ENCODE assay signal across 12 cellular contexts in the genomic region with DNA sequence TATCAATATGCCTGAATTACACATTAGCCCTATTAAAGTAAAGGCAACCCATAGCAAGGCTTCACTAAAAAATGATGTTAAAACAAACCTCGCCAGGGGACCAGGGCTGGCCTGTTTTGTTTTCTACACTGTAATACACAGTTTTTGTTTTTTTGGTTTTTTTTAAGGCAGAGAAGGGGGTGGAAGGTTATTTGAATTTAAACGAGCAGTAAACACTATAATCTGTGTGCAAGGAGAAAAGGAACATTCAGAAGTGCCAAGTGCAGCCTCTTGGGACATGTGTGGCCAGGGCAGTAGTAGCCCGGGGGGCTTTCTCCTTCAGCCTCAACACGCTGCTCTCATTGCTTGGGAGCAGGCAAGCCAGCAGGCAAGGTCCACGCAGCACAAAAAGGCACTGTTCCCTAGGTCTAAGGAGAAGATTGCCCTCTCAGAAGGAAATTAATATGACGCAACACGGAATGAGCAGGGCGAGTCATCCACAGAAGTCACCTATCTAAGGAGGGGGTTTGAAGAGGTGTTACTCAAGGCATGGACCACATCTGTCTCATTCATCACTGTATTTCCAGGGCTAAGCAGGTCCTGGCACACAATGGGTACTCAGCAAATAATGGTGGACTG. TPM values are rescaled to one million over a fixed set of nuclear protein-coding genes. Genes with fewer than 3 reads are reported as not detected.
A peak's percentile ranks its signal among the peaks of the same experiment; 100 is the strongest.
DNase-seq lines count a peak whose midpoint lies in the region; ATAC-seq and TF ChIP-seq lines count a peak whose summit lies in the region.
"Had no signal": no experiment of that assay in that cellular context is flagged by ENCODE, and none has a peak within 500 bp of the region (broad histone marks: within the 10 kb centered on the region; RNA-seq: fewer than 3 reads in every experiment).

No MANE protein-coding gene starts in this region.

- H3K36me3 ChIP-seq in esophagus squamous epithelium: no peaks in the 10 kb centered on the region

- ATAC-seq in omental fat pad (ENCODE audit: low FRiP score): peak; percentile 62
- ATAC-seq in GM19351 (IDR thresholded peaks at IDR 0.05; ENCODE audit: unreplicated experiment): no peak
- ATAC-seq in HG03342 (IDR thresholded peaks at IDR 0.05; ENCODE audit: unreplicated experiment): no peak

- H3K4me1 ChIP-seq in esophagus squamous epithelium: peaks cover 12 to 69% (median 50%) of the 10 kb centered on the region in 3 donors

- H3K9me3 Mint-ChIP-seq in activated CD4-positive, alpha-beta memory T cell treated with anti-CD3 and anti-CD28 coated beads for 36 hours: no peaks in the 10 kb centered on the region
- H3K9me3 Mint-ChIP-seq: activated naive CD4-positive, alpha-beta T cell treated with anti-CD3 and anti-CD28 coated beads, Interleukin-2, amount 50 U/mL, for 72 hours had no signal

- H3K36me3 Mint-ChIP-seq in activated CD4-positive, alpha-beta memory T cell treated with anti-CD3 and anti-CD28 coated beads for 36 hours: peaks cover 5% of the 10 kb centered on the region

- TF ChIP-seq POLR2A in esophagus squamous epithelium (IDR thresholded peaks at IDR 0.05): no peak

- CTCF ChIA-PET in activated CD4-positive, alpha-beta memory T cell treated with anti-CD3 and anti-CD28 coated beads for 36 hours (lab: Charles Lee): interaction anchor here (1.2 kb wide), 1 partner anchor 356 kb away, joined by 3 read pairs; no protein-coding TSS in a partner anchor

- DNase-seq in CD1c-positive myeloid dendritic cell (ENCODE audit: extremely low spot score) (peak; percentile 57), LHCN-M2 (ENCODE audit: low read depth) (peak; percentile 35), coronary artery (ENCODE audit: low spot score) (no peak), omental fat pad (ENCODE audit: low spot score) (no peak), esophagus squamous epithelium (lab: John Stamatoyannopoulos, UW) (no peak)
- DNase-seq in activated CD4-positive, alpha-beta memory T cell treated with anti-CD3 and anti-CD28 coated beads for 36 hours: no peak
- DNase-seq: GF-D8, NCI-H774 had no signal

- H3K27ac Mint-ChIP-seq in activated CD4-positive, alpha-beta memory T cell treated with anti-CD3 and anti-CD28 coated beads for 36 hours: no peak overlapping the region

- H3K4me3 Mint-ChIP-seq in activated CD4-positive, alpha-beta memory T cell treated with anti-CD3 and anti-CD28 coated beads for 36 hours: no peak overlapping the region

- H3K27ac ChIP-seq in coronary artery: peak overlapping the region; percentile 5 to 20
- H3K27ac ChIP-seq in esophagus squamous epithelium: no peak overlapping the region
- H3K27ac ChIP-seq: HL-60 had no signal

- TF ChIP-seq CTCF in coronary artery (IDR thresholded peaks at IDR 0.05) (no peak), omental fat pad (IDR thresholded peaks at IDR 0.05) (no peak), esophagus squamous epithelium (IDR thresholded peaks at IDR 0.05) (no peak)

- H3K27me3 ChIP-seq in esophagus squamous epithelium: no peaks in the 10 kb centered on the region

- intact Hi-C loops in esophagus squamous epithelium (cut with DNase I): no loop called here
- intact Hi-C loops in activated CD4-positive, alpha-beta memory T cell treated with anti-CD3 and anti-CD28 coated beads for 36 hours (cut with micrococcal nuclease): no loop called here

- H3K4me1 Mint-ChIP-seq in activated CD4-positive, alpha-beta memory T cell treated with anti-CD3 and anti-CD28 coated beads for 36 hours (ENCODE audit: low read depth): peaks cover 8% of the 10 kb centered on the region

- no peaks in the 10 kb centered on the region for H3K27me3 Mint-ChIP-seq in activated CD4-positive, alpha-beta memory T cell treated with anti-CD3 and anti-CD28 coated beads for 36 hours

- no peaks in the 10 kb centered on the region for H3K9me3 ChIP-seq in esophagus squamous epithelium

- POLR2A ChIA-PET in activated CD4-positive, alpha-beta memory T cell treated with anti-CD3 and anti-CD28 coated beads for 36 hours (lab: Charles Lee): no interaction called here

- H3K4me3 ChIP-seq in coronary artery (peak overlapping the region; percentile 23), esophagus squamous epithelium (no peak overlapping the region)

- WGBS in esophagus squamous epithelium, 2 donors: 63 to 77% methylated on average over 8 of the region's 8 CpGs

RNA-seq across cellular contexts. Expression of a gene that starts 16.2 kb away (rescaled TPM):
- total RNA-seq in LHCN-M2 (2014; rRNA removed): 37.0 and 41.4 TPM in 2 replicates
- 53.0 TPM for polyA plus RNA-seq in LHCN-M2 (2012)
- total RNA-seq in omental fat pad: 10 to 100 TPM; 34.7 to 66.0 (median 38.9) TPM
- 10 to 100 TPM; 18.0 to 34.6 (median 18.3) TPM for total RNA-seq in esophagus squamous epithelium
- total RNA-seq in activated CD4-positive, alpha-beta memory T cell treated with anti-CD3 and anti-CD28 coated beads for 36 hours: 10 to 100 TPM; 27.2 to 30.3 TPM

Comparison
In these comparisons a context has a peak if more than half of its experiments do, and no peak if none do; other contexts are left out.
1. DNase-seq: peak in CD1c-positive myeloid dendritic cell (single experiment) and LHCN-M2 (single experiment); none in coronary artery (single experiment), omental fat pad (single experiment), esophagus squamous epithelium (single experiment) and activated CD4-positive, alpha-beta memory T cell treated with anti-CD3 and anti-CD28 coated beads for 36 hours (single experiment).
2. H3K27ac ChIP-seq: peak in coronary artery (2 of 2); none in esophagus squamous epithelium (0 of 4).